In the genomic region with DNA sequence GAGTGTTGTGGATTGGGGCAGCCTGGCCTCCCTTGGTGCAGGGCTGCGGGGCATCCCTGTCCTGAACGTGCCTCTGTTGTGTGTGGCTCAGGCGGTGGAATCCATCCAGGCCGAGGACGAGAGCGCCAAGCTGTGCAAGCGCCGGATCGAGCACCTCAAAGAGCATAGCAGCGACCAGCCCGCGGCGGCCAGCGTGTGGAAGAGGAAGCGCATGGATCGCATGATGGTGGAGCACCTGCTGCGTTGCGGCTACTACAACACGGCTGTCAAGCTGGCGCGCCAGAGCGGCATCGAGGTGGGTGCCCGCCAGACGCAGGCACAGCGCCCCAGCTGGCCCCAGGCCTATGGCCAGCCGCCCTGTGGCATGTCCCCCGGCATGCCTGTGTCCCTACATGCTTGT, we compare ENCODE assay signal across 31 cellular contexts.
"Had no signal": no experiment of that assay in that cellular context is flagged by ENCODE, and none has a peak within 500 bp of the region (broad histone marks: within the 10 kb centered on the region; RNA-seq: fewer than 3 reads in every experiment).

No MANE protein-coding gene starts in this region.

- H3K27ac ChIP-seq: breast epithelium, colonic mucosa, gastrocnemius medialis, ovary, testis, uterus, WERI-Rb-1 had no signal

- H3K27ac Mint-ChIP-seq: progenitor cell of endocrine pancreas; stimulated activated memory B cell treated with anti-CD40 and anti-IgM and Interleukin-4, amounts not matched to agents 10 μg/mL and 1 μg/mL and 100 μg/mL, for 72 hours had no signal

- DNase-seq: activated CD4-positive, alpha-beta T cell treated with anti-CD3 and anti-CD28 coated beads, Interleukin-2, amount 50 U/mL, for 1 hour; activated CD4-positive, CD25-positive, alpha-beta regulatory T cell treated with anti-CD3 and anti-CD28 coated beads, Interleukin-2, amount 50 U/mL, for 72 hours; activated gamma-delta T cell treated with Interleukin-2 at 50 U/mL for 16 hours; activated T-cell treated with anti-CD3 and anti-CD28 coated beads, Interleukin-2, amount 50 U/mL, for 4 hours; colonic mucosa; effector CD8-positive, alpha-beta T cell; gastrocnemius medialis; glutamatergic neuron; islet precursor cell; left colon; midbrain; ovary; retina; stimulated activated CD4-positive, alpha-beta T cell treated with anti-CD3 and anti-CD28 coated beads, Interleukin-1b, Interleukin-23, amount 100 ng/mL, for 48 hours; stimulated activated CD4-positive, alpha-beta T cell treated with anti-CD3 and anti-CD28 coated beads, Interleukin-4, amount 100 ng/mL, for 4 hours; stimulated activated CD8-positive, alpha-beta memory T cell treated with anti-CD3 and anti-CD28 coated beads, Interleukin-4, amount 100 ng/mL, for 48 hours; T-helper 9 cell; testis; trophoblast cell; uterus; WERI-Rb-1 had no signal

- H3K36me3 ChIP-seq: uterus had no signal

- H3K27me3 ChIP-seq: breast epithelium, colonic mucosa, gastrocnemius medialis, ovary, testis, uterus had no signal

- ATAC-seq: activated T-cell treated with anti-CD3 and anti-CD28 coated beads, Interleukin-2, amount 50 U/mL, for 4 hours; activated T-helper 17 cell treated with anti-CD3 and anti-CD28 coated beads, Interleukin-2, amount 50 U/mL, for 72 hours; gastrocnemius medialis; left colon; stimulated activated memory B cell treated with anti-CD40 and anti-IgM and Interleukin-4, amounts not matched to agents 10 μg/mL and 1 μg/mL and 100 μg/mL, for 72 hours had no signal

- H3K4me3 ChIP-seq: breast epithelium, colonic mucosa, gastrocnemius medialis, ovary, smooth muscle cell, testis, uterus had no signal

- H3K27me3 Mint-ChIP-seq: activated CD8-positive, alpha-beta T cell treated with anti-CD3 and anti-CD28 coated beads for 36 hours; activated T-helper 17 cell treated with anti-CD3 and anti-CD28 coated beads, Interleukin-2, amount 50 U/mL, for 72 hours; central memory CD8-positive, alpha-beta T cell; naive thymus-derived CD4-positive, alpha-beta T cell; progenitor cell of endocrine pancreas; stimulated activated memory B cell treated with anti-CD40 and anti-IgM and Interleukin-4, amounts not matched to agents 10 μg/mL and 1 μg/mL and 100 μg/mL, for 72 hours; T-cell had no signal

- H3K9me3 Mint-ChIP-seq: activated CD8-positive, alpha-beta T cell treated with anti-CD3 and anti-CD28 coated beads for 36 hours; activated naive CD4-positive, alpha-beta T cell treated with anti-CD3 and anti-CD28 coated beads, Interleukin-2, amount 50 U/mL, for 72 hours; activated T-cell treated with anti-CD3 and anti-CD28 coated beads, Interleukin-2, amount 50 U/mL, for 4 hours; activated T-helper 17 cell treated with anti-CD3 and anti-CD28 coated beads, Interleukin-2, amount 50 U/mL, for 72 hours; central memory CD8-positive, alpha-beta T cell; naive thymus-derived CD4-positive, alpha-beta T cell; T-cell had no signal

- H3K4me1 ChIP-seq: colonic mucosa had no signal

- H3K4me2 ChIP-seq: smooth muscle cell had no signal

- H3K4me3 Mint-ChIP-seq: activated CD8-positive, alpha-beta T cell treated with anti-CD3 and anti-CD28 coated beads for 36 hours; activated T-cell treated with anti-CD3 and anti-CD28 coated beads, Interleukin-2, amount 50 U/mL, for 4 hours; central memory CD8-positive, alpha-beta T cell; stimulated activated memory B cell treated with anti-CD40 and anti-IgM and Interleukin-4, amounts not matched to agents 10 μg/mL and 1 μg/mL and 100 μg/mL, for 72 hours had no signal

- H3K9me3 ChIP-seq: breast epithelium, colonic mucosa, gastrocnemius medialis, ovary, testis, uterus had no signal
